33 cellular contexts compared by ENCODE assay signal in the genomic region with DNA sequence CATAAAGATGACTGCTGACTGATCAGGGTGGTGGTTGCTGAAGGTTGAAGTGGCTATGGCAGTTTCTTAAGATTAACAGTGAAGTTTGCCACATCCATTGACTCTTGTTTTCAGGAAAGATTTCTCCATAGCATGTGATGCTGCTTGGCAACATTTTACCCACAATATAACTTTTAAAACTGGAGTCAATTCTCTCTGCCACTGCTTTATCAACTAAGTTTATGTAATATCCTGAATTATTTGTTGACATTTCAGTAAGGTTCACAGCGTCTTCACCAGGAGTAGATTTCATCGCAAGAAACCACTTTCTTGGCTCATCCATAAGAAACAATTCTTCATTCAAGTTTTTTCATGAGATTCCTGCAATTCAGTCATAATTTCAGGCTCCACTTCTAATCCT.
"Had no signal": no experiment of that assay in that cellular context is flagged by ENCODE, and none has a peak within 500 bp of the region (broad histone marks: within the 10 kb centered on the region; RNA-seq: fewer than 3 reads in every experiment).

No MANE protein-coding gene starts in this region.

- H3K36me3 Mint-ChIP-seq: stimulated activated effector memory CD8-positive, alpha-beta T cell treated with anti-CD3 and anti-CD28 coated beads, Interleukin-12 subunit alpha, Interleukin-12 subunit beta, amount 100 ng/mL, for 72 hours had no signal

- H3K9ac ChIP-seq: neural progenitor cell had no signal

- ATAC-seq: left colon; left lung; natural killer cell; right cardiac atrium; sciatic nerve; stimulated activated effector memory CD8-positive, alpha-beta T cell treated with anti-CD3 and anti-CD28 coated beads, Interleukin-12 subunit alpha, Interleukin-12 subunit beta, amount 100 ng/mL, for 72 hours had no signal

- H3K4me3 ChIP-seq: left lung, lower lobe of right lung, neural progenitor cell, ovary, skin epidermis, suprapubic skin, thoracic aorta, tibial artery, upper lobe of right lung had no signal

- H3K27me3 ChIP-seq: left lung, neural progenitor cell, ovary, suprapubic skin, tibial artery, upper lobe of right lung had no signal

- H3K36me3 ChIP-seq: left lung, lower lobe of right lung, neural progenitor cell, ovary, suprapubic skin, thoracic aorta, tibial artery, upper lobe of right lung had no signal

- H3K4me1 ChIP-seq: suprapubic skin had no signal

- H3K27me3 Mint-ChIP-seq: naive B cell; progenitor cell of endocrine pancreas; stimulated activated naive CD8-positive, alpha-beta T cell treated with anti-CD3 and anti-CD28 coated beads, Interleukin-15, Interleukin-2, amounts not matched to agents 100 ng/mL and 50 ng/mL, for 24 hours had no signal

- H3K27ac Mint-ChIP-seq: immature natural killer cell; mesothelial cell of epicardium; natural killer cell; nephron progenitor cell; neural progenitor cell; progenitor cell of endocrine pancreas; stimulated activated effector memory CD8-positive, alpha-beta T cell treated with anti-CD3 and anti-CD28 coated beads, Interleukin-12 subunit alpha, Interleukin-12 subunit beta, amount 100 ng/mL, for 72 hours; stimulated activated naive CD8-positive, alpha-beta T cell treated with anti-CD3 and anti-CD28 coated beads, Interleukin-15, Interleukin-2, amounts not matched to agents 100 ng/mL and 50 ng/mL, for 24 hours had no signal

- DNase-seq: hypothalamus; immature natural killer cell; kidney; left colon; left lung; lower lobe of right lung; mammary epithelial cell; mesendoderm; naive B cell; natural killer cell; nephron progenitor cell; ovary; retina; right cardiac atrium; stimulated activated CD4-positive, alpha-beta T cell treated with anti-CD3 and anti-CD28 coated beads, Interleukin-12 subunit alpha, Interleukin-12 subunit beta, amount 100 ng/mL, for 4 hours; stimulated activated CD4-positive, alpha-beta T cell treated with anti-CD3 and anti-CD28 coated beads, Interleukin-15, amount 100 ng/mL, for 24 hours; stimulated activated CD4-positive, alpha-beta T cell treated with anti-CD3 and anti-CD28 coated beads, Interleukin-2, amount 100 ng/mL, for 24 hours; stimulated activated CD4-positive, alpha-beta T cell treated with anti-CD3 and anti-CD28 coated beads, Interleukin-4, amount 100 ng/mL, for 24 hours; stimulated activated naive CD4-positive, alpha-beta T cell; tibial artery; trophoblast cell; upper lobe of right lung had no signal

- H3K27ac ChIP-seq: left lung, lower lobe of right lung, neural progenitor cell, ovary, skin epidermis, suprapubic skin, thoracic aorta, upper lobe of right lung had no signal

- H3K4me1 Mint-ChIP-seq: natural killer cell had no signal

- H3K9me3 ChIP-seq: left lung, lower lobe of right lung, ovary, suprapubic skin, thoracic aorta, tibial artery, upper lobe of right lung had no signal

- H3K4me3 Mint-ChIP-seq: immature natural killer cell; mesothelial cell of epicardium; naive B cell; natural killer cell; nephron progenitor cell; neural progenitor cell; stimulated activated effector memory CD8-positive, alpha-beta T cell treated with anti-CD3 and anti-CD28 coated beads, Interleukin-12 subunit alpha, Interleukin-12 subunit beta, amount 100 ng/mL, for 72 hours; stimulated activated naive CD8-positive, alpha-beta T cell treated with anti-CD3 and anti-CD28 coated beads, Interleukin-15, Interleukin-2, amounts not matched to agents 100 ng/mL and 50 ng/mL, for 24 hours had no signal

- FAIRE-seq: islet of Langerhans, kidney, urothelium cell line had no signal

- H2AFZ ChIP-seq: neural progenitor cell had no signal

- H3K4me2 ChIP-seq: neural progenitor cell had no signal

- H3K9me3 Mint-ChIP-seq: stimulated activated effector memory CD8-positive, alpha-beta T cell treated with anti-CD3 and anti-CD28 coated beads, Interleukin-12 subunit alpha, Interleukin-12 subunit beta, amount 100 ng/mL, for 72 hours had no signal
